In genomic region chr17:58757162-58757613, GRCh38 we compare ENCODE assay signal across 9 cellular contexts. TPM values are rescaled to one million over a fixed set of nuclear protein-coding genes. Genes with fewer than 3 reads are reported as not detected.
A peak's percentile ranks its signal among the peaks of the same experiment; 100 is the strongest.
DNase-seq lines count a peak whose midpoint lies in the region; ATAC-seq and TF ChIP-seq lines count a peak whose summit lies in the region.
"Had no signal": no experiment of that assay in that cellular context is flagged by ENCODE, and none has a peak within 500 bp of the region (broad histone marks: within the 10 kb centered on the region; RNA-seq: fewer than 3 reads in every experiment).

No MANE protein-coding gene starts in this region.

- DNase-seq in CD8-positive, alpha-beta memory T cell: no peak
- DNase-seq in omental fat pad (ENCODE audit: low spot score) (no peak), NCI-H187 treated with DMSO at 0.1 percent for 48 hours (lab: John Stamatoyannopoulos, UW) (no peak), COLO668 (lab: John Stamatoyannopoulos, UW; ENCODE audit: unreplicated experiment) (no peak), OCI-M1 (lab: John Stamatoyannopoulos, UW) (no peak)

- peak overlapping the region in 1 of 8 donors; percentile 65 for H3K27ac Mint-ChIP-seq in CD8-positive, alpha-beta memory T cell
- H3K27ac Mint-ChIP-seq in brain (peak overlapping the region; percentile 84 to 98 (median 95)), nephron (no peak overlapping the region)

- H3K27ac ChIP-seq in CD8-positive, alpha-beta memory T cell (ENCODE audit: low read depth, low read length): no peak overlapping the region
- no peak overlapping the region for H3K27ac ChIP-seq in HUES6 (ENCODE audit: low read depth, low read length)

- H3K4me3 Mint-ChIP-seq in CD8-positive, alpha-beta memory T cell: peak overlapping the region; percentile 58 to 92 (median 91)
- H3K4me3 Mint-ChIP-seq in brain (peak overlapping the region; percentile 91 to 99 (median 96)), nephron (peak overlapping the region; percentile 92 to 97 (median 96))

- TF ChIP-seq CTCF in brain (conservative IDR thresholded peaks at IDR 0.05) (no peak), nephron (IDR thresholded peaks at IDR 0.05; ENCODE audit: unreplicated experiment in 3 of 3) (no peak), omental fat pad (IDR thresholded peaks at IDR 0.05) (no peak)

- peak overlapping the region; percentile 69 for H3K4me3 ChIP-seq in CD8-positive, alpha-beta memory T cell (ENCODE audit: low read length)
- peak overlapping the region; percentile 76 for H3K4me3 ChIP-seq in HUES6 (ENCODE audit: low read depth, low read length)

- H3K36me3 Mint-ChIP-seq in CD8-positive, alpha-beta memory T cell: peaks cover 0 to 3% (median 0%) of the 10 kb centered on the region in 3 donors
- H3K36me3 Mint-ChIP-seq in brain (peaks cover 14% of the 10 kb centered on the region), nephron (ENCODE audit: low read depth) (no peaks in the 10 kb centered on the region)

- no peaks in the 10 kb centered on the region for H3K36me3 ChIP-seq in CD8-positive, alpha-beta memory T cell (ENCODE audit: insufficient read depth, low read length)
- no peaks in the 10 kb centered on the region for H3K36me3 ChIP-seq in HUES6 (ENCODE audit: control insufficient read depth, insufficient read depth, low read length)
- H3K36me3 ChIP-seq: thoracic aorta had no signal

- CTCF ChIA-PET in CD8-positive, alpha-beta memory T cell (lab: Charles Lee): interaction anchor here (1.0 kb wide), 1 partner anchor 13 kb away, joined by 3 read pairs; no protein-coding TSS in a partner anchor

- H3K4me1 Mint-ChIP-seq in CD8-positive, alpha-beta memory T cell: peaks cover 7 to 21% (median 16%) of the 10 kb centered on the region in 3 donors
- peaks cover 68% of the 10 kb centered on the region for H3K4me1 Mint-ChIP-seq in brain
- peaks cover 16% of the 10 kb centered on the region for H3K4me1 Mint-ChIP-seq in nephron

- peaks cover 29% of the 10 kb centered on the region for H3K27me3 ChIP-seq in CD8-positive, alpha-beta memory T cell (ENCODE audit: insufficient read depth, low read length, poor library complexity, severe bottlenecking)
- H3K27me3 ChIP-seq in HUES6 (ENCODE audit: control insufficient read depth, insufficient read depth, low read length): peaks cover 32% of the 10 kb centered on the region

- peaks cover 12% of the 10 kb centered on the region for H3K4me1 ChIP-seq in CD8-positive, alpha-beta memory T cell (ENCODE audit: insufficient read depth, low read length)
- peaks cover 5% of the 10 kb centered on the region; the same call in 1 of the 2 replicates for H3K4me1 ChIP-seq in HUES6 (ENCODE audit: control insufficient read depth, insufficient read depth, low read length)

- H3K27me3 Mint-ChIP-seq in CD8-positive, alpha-beta memory T cell: peaks cover 50 to 73% of the 10 kb centered on the region in 2 donors
- H3K27me3 Mint-ChIP-seq in brain (peaks cover 9% of the 10 kb centered on the region), nephron (ENCODE audit: low read depth) (peaks cover 6% of the 10 kb centered on the region)

- no peak for ATAC-seq in omental fat pad (ENCODE audit: low FRiP score)

- POLR2A ChIA-PET in CD8-positive, alpha-beta memory T cell (lab: Charles Lee): no interaction called here

- H3K9me3 ChIP-seq in CD8-positive, alpha-beta memory T cell (ENCODE audit: low read length): no peaks in the 10 kb centered on the region
- H3K9me3 ChIP-seq in HUES6 (ENCODE audit: control insufficient read depth, insufficient read depth, low read depth, low read length): no peaks in the 10 kb centered on the region
- H3K9me3 ChIP-seq: thoracic aorta had no signal

- H3K9ac ChIP-seq in HUES6 (ENCODE audit: low read length): no peak overlapping the region

- H3K9me3 Mint-ChIP-seq in CD8-positive, alpha-beta memory T cell: peaks cover 0 to 2% (median 0%) of the 10 kb centered on the region in 5 donors
- H3K9me3 Mint-ChIP-seq in brain (no peaks in the 10 kb centered on the region), nephron (no peaks in the 10 kb centered on the region)

RNA-seq across cellular contexts. Expression of gene PPM1E, which starts 1.5 kb away (rescaled TPM):
- total RNA-seq in CD8-positive, alpha-beta memory T cell: not detected
- 0.05 TPM for polyA plus RNA-seq in CD8-positive, alpha-beta memory T cell
- 15.2 TPM for polyA plus RNA-seq in brain (ENCODE audit: insufficient read depth, low read depth, low replicate concordance)
- under 1 TPM in 3 of 4 donors, not detected in 1; 0.19 to 0.48 (median 0.46) TPM for total RNA-seq in omental fat pad
- total RNA-seq: thoracic aorta had no signal

Comparison
In these comparisons a context has a peak if more than half of its experiments do, and no peak if none do; other contexts are left out.
1. H3K27ac Mint-ChIP-seq: peak in brain (5 of 5); none in nephron (0 of 3).
2. Peak in every context shown above with its lines, with median percentiles within 50 percentile points of each other: H3K4me3 Mint-ChIP-seq.